ENCODE assay signal across 9 cellular contexts in genomic region chr9:128323786-128324185, GRCh38. TPM values are rescaled to one million over a fixed set of nuclear protein-coding genes. Genes with fewer than 3 reads are reported as not detected.
DNase-seq lines count a peak whose midpoint lies in the region; ATAC-seq, FAIRE-seq and TF ChIP-seq lines count a peak whose summit lies in the region.
"Had no signal": no experiment of that assay in that cellular context is flagged by ENCODE, and none has a peak within 500 bp of the region (broad histone marks: within the 10 kb centered on the region; RNA-seq: fewer than 3 reads in every experiment).

No MANE protein-coding gene starts in this region.

- H3K27me3 ChIP-seq in DND-41 (ENCODE audit: insufficient read depth, low read length, poor library complexity) = no peaks in the 10 kb centered on the region
- no peaks in the 10 kb centered on the region for H3K27me3 ChIP-seq in OCI-LY3 (ENCODE audit: low read depth, low read length)
- no peaks in the 10 kb centered on the region for H3K27me3 ChIP-seq in pancreas

- H3K4me1 ChIP-seq in DND-41 (ENCODE audit: insufficient read depth, low read length) (peaks cover 26% of the 10 kb centered on the region), OCI-LY3 (ENCODE audit: low read length) (peaks cover 11% of the 10 kb centered on the region), pancreas (peaks cover 5 to 18% (median 8%) of the 10 kb centered on the region in 3 donors)

- no peak for DNase-seq in DND-41
- no peak for DNase-seq in endothelial cell (ENCODE audit: low spot score)
- DNase-seq in pancreas = no peak
- DNase-seq in NK-92 treated with Interleukin-12 subunit alpha and Interleukin-12 subunit beta, amount 100 ng/mL, for 24 hours (lab: John Stamatoyannopoulos, UW) = no peak
- DNase-seq: NCI-H526 had no signal

- H3K36me3 ChIP-seq in DND-41 (ENCODE audit: insufficient read depth, low read length) = peaks cover 29% of the 10 kb centered on the region
- peaks cover 6% of the 10 kb centered on the region for H3K36me3 ChIP-seq in OCI-LY3 (replicated peaks; ENCODE audit: low read depth, low read length)
- peaks cover 0 to 8% (median 0%) of the 10 kb centered on the region in 3 donors for H3K36me3 ChIP-seq in pancreas

- no peak for FAIRE-seq in pancreas (lab: Jason Lieb, UNC)

- H3K4me2 ChIP-seq in DND-41 (ENCODE audit: insufficient read depth, low read length) (peak overlapping the region; percentile 68), OCI-LY3 (ENCODE audit: low read length) (peak overlapping the region; percentile 94)

- H3K9ac ChIP-seq in DND-41 (ENCODE audit: low read depth, low read length) (peak overlapping the region; percentile 57), OCI-LY3 (ENCODE audit: low read length) (peak overlapping the region; percentile 85; the same call in 1 of the 2 replicates)

- no peaks in the 10 kb centered on the region; the same call in 1 of the 2 replicates for H4K20me1 ChIP-seq in DND-41 (ENCODE audit: insufficient read depth, low read length)
- no peaks in the 10 kb centered on the region for H4K20me1 ChIP-seq in OCI-LY3 (ENCODE audit: insufficient read depth, low read length)

- intact Hi-C loops in pancreas (cut with DNase I) = no loop called here

- H3K27ac ChIP-seq in DND-41 (ENCODE audit: low read length) (peak overlapping the region; percentile 95), OCI-LY3 (ENCODE audit: low read length) (no peak overlapping the region), pancreas (no peak overlapping the region)

- 75 to 80% methylated on average over 12 of the region's 12 CpGs for WGBS in pancreas, 2 donors

- H3K27me3 Mint-ChIP-seq in endothelial cell (ENCODE audit: unreplicated experiment) = peaks cover 3% of the 10 kb centered on the region

- peak overlapping the region; percentile 74 to 80; a peak in 3 of 4 replicates for H3K4me3 ChIP-seq in DND-41 (ENCODE audit: low read depth in 1 of 2, low read length in 2 of 2)
- H3K4me3 ChIP-seq in OCI-LY3 (ENCODE audit: low read length) = peak overlapping the region; percentile 98
- H3K4me3 ChIP-seq in pancreas = peak overlapping the region; percentile 52 to 98 (median 94)

- no peak for ATAC-seq in DND-41 (ENCODE audit: insufficient read depth, low read depth)
- ATAC-seq in pancreas = no peak
- no peak for ATAC-seq in HG03175 (IDR thresholded peaks at IDR 0.05; ENCODE audit: unreplicated experiment)
- no peak for ATAC-seq in HG02981 (IDR thresholded peaks at IDR 0.05; ENCODE audit: unreplicated experiment)
- ATAC-seq in HG03469 (IDR thresholded peaks at IDR 0.05; ENCODE audit: unreplicated experiment) = no peak

- H3K4me3 Mint-ChIP-seq in endothelial cell (ENCODE audit: unreplicated experiment) = peak overlapping the region; percentile 96

- peaks cover 21% of the 10 kb centered on the region for H3K36me3 Mint-ChIP-seq in endothelial cell (ENCODE audit: low read depth, unreplicated experiment)

- TF ChIP-seq CTCF in DND-41 (IDR thresholded peaks at IDR 0.05; ENCODE audit: borderline replicate concordance, extremely low read depth, low read length, poor library complexity, severe bottlenecking) = no peak
- no peak for TF ChIP-seq CTCF in OCI-LY3 (IDR thresholded peaks at IDR 0.05; ENCODE audit: low read depth, low read length)
- TF ChIP-seq CTCF in endothelial cell (IDR thresholded peaks at IDR 0.05; ENCODE audit: unreplicated experiment) = no peak
- TF ChIP-seq CTCF in pancreas (IDR thresholded peaks at IDR 0.05) = no peak

- H3K9me3 ChIP-seq in DND-41 (ENCODE audit: insufficient read depth, low read length, severe bottlenecking) = no peaks in the 10 kb centered on the region
- H3K9me3 ChIP-seq in OCI-LY3 (ENCODE audit: insufficient read depth, low read length) = no peaks in the 10 kb centered on the region
- H3K9me3 ChIP-seq in pancreas = no peaks in the 10 kb centered on the region

- H3K4me1 Mint-ChIP-seq in endothelial cell (ENCODE audit: unreplicated experiment) = peaks cover 6% of the 10 kb centered on the region

- H2AFZ ChIP-seq in DND-41 (ENCODE audit: low read depth, low read length) = no peak overlapping the region
- no peak overlapping the region for H2AFZ ChIP-seq in OCI-LY3 (ENCODE audit: low read depth, low read length)

- H3K79me2 ChIP-seq in DND-41 (ENCODE audit: insufficient read depth, low read length) (peaks cover 43% of the 10 kb centered on the region), OCI-LY3 (ENCODE audit: low read length) (peaks cover 37% of the 10 kb centered on the region)

- no peaks in the 10 kb centered on the region for H3K9me3 Mint-ChIP-seq in endothelial cell (ENCODE audit: unreplicated experiment)

- H3K27ac Mint-ChIP-seq in endothelial cell (ENCODE audit: unreplicated experiment) = no peak overlapping the region

RNA-seq across cellular contexts. Expression of gene COQ4, which starts 1.1 kb away (rescaled TPM):
- total RNA-seq in endothelial cell (ENCODE audit: unreplicated experiment) (46.6 TPM), pancreas (10 to 100 TPM; 23.1 to 38.9 (median 27.4) TPM)
- 100 to 1,000 TPM in 1 of 2 donors, 10 to 100 TPM in 1; 82.6 to 103 TPM for polyA plus RNA-seq in pancreas

RNA-seq across cellular contexts. Expression of gene TRUB2, which starts 1.5 kb away (rescaled TPM):
- total RNA-seq in endothelial cell (ENCODE audit: unreplicated experiment) (25.8 TPM), pancreas (10 to 100 TPM in 4 of 6 donors, 1 to 10 TPM in 2; 6.6 to 16.5 (median 13.8) TPM)
- 10 to 100 TPM; 10.2 to 12.1 TPM for polyA plus RNA-seq in pancreas

RNA-seq across cellular contexts. Expression of gene SLC27A4, which starts 16.5 kb away (rescaled TPM):
- total RNA-seq in endothelial cell (ENCODE audit: unreplicated experiment) (23.0 TPM), pancreas (10 to 100 TPM in 5 of 6 donors, 1 to 10 TPM in 1; 9.6 to 14.2 (median 12.4) TPM)
- polyA plus RNA-seq in pancreas = 10 to 100 TPM; 18.6 to 32.9 TPM

RNA-seq across cellular contexts. Expression of gene URM1, which starts 47.4 kb away (rescaled TPM):
- 96.1 TPM for total RNA-seq in endothelial cell (ENCODE audit: unreplicated experiment)
- 10 to 100 TPM; 30.9 to 46.1 (median 34.0) TPM for total RNA-seq in pancreas
- 10 to 100 TPM; 18.5 to 32.9 TPM for polyA plus RNA-seq in pancreas

RNA-seq across cellular contexts. Expression of gene SWI5, which starts 47.7 kb away (rescaled TPM):
- total RNA-seq in endothelial cell (ENCODE audit: unreplicated experiment) (26.8 TPM), pancreas (1 to 10 TPM; 6.3 to 9.6 (median 6.8) TPM)
- polyA plus RNA-seq in pancreas = 10 to 100 TPM; 10.5 to 20.2 TPM
